In the genomic region with DNA sequence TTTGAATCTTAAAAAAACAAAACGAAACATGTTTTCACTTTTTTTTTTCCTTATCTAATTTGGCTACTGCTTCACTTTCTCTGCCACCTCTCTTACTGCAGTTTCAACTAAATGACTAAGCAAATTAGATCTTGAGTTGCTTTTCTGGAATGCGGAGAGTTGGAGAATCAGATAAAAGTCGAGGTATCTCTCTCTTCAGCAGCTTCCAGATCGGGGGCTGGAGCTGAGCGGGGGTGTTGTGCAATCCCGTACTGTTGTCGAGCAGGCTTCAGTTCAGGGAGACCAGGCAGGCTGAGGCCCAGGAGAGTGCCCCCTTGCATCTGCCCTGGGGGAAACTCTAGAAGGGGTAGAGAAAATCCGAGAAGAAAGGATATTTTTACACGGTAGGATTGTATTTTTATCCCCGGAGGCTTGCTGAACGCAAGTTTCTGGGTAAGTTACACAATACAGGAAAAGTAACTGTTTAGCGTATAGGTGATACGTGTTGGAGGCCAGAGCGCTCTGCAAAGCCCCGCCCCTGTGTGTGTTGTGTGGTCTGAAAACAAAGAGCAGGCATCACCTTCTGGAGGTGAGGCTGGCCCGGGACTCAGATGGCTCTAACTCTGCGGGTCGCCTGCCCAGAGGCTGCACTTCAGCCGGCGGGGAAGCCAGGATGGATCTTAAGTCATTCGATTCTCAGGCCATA, we compare ENCODE assay signal across 1 cellular context.
TF ChIP-seq lines count a peak whose summit lies in the region.

No MANE protein-coding gene starts in this region.

TF ChIP-seq in K562, 482 proteins besides CTCF, POLR2A, EP300 and RAD21 (continued from another document and continues in another):
- TF ChIP-seq, protein P1, sequence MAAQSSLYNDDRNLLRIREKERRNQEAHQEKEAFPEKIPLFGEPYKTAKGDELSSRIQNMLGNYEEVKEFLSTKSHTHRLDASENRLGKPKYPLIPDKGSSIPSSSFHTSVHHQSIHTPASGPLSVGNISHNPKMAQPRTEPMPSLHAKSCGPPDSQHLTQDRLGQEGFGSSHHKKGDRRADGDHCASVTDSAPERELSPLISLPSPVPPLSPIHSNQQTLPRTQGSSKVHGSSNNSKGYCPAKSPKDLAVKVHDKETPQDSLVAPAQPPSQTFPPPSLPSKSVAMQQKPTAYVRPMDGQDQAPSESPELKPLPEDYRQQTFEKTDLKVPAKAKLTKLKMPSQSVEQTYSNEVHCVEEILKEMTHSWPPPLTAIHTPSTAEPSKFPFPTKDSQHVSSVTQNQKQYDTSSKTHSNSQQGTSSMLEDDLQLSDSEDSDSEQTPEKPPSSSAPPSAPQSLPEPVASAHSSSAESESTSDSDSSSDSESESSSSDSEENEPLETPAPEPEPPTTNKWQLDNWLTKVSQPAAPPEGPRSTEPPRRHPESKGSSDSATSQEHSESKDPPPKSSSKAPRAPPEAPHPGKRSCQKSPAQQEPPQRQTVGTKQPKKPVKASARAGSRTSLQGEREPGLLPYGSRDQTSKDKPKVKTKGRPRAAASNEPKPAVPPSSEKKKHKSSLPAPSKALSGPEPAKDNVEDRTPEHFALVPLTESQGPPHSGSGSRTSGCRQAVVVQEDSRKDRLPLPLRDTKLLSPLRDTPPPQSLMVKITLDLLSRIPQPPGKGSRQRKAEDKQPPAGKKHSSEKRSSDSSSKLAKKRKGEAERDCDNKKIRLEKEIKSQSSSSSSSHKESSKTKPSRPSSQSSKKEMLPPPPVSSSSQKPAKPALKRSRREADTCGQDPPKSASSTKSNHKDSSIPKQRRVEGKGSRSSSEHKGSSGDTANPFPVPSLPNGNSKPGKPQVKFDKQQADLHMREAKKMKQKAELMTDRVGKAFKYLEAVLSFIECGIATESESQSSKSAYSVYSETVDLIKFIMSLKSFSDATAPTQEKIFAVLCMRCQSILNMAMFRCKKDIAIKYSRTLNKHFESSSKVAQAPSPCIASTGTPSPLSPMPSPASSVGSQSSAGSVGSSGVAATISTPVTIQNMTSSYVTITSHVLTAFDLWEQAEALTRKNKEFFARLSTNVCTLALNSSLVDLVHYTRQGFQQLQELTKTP (IDR thresholded peaks at IDR 0.05; ENCODE audit: low read depth in 1 of 2, partially characterized antibody in 2 of 2) = peak in 1 of 2 experiments; percentile 77
- no peak for TF ChIP-seq SETDB1 (IDR thresholded peaks at IDR 0.05; ENCODE audit: low read length)
- 0 out of 2 replicates have a peak, but pooled peaks have one; percentile 6 for TF ChIP-seq ZNF583 (CRISPR knock-in tag; IDR thresholded peaks at IDR 0.05)
- TF ChIP-seq STAT5B (CRISPR knock-in tag; IDR thresholded peaks at IDR 0.05) = no peak
- no peak for TF ChIP-seq NONO (IDR thresholded peaks at IDR 0.05; ENCODE audit: low read depth in 2 of 2, low read length in 1 of 2)
- TF ChIP-seq BHLHE40 (IDR thresholded peaks at IDR 0.05; ENCODE audit: low read length) = no peak
- TF ChIP-seq RNF2 (IDR thresholded peaks at IDR 0.05) = peak; percentile 55; the same call in 1 of the 2 replicates
- TF ChIP-seq MAFG (tag; conservative IDR thresholded peaks at IDR 0.05) = peak; percentile 98
- peak; percentile 65; the same call in 1 of the 2 replicates for TF ChIP-seq ATF7 (IDR thresholded peaks at IDR 0.05)
- TF ChIP-seq ADNP (tag; IDR thresholded peaks at IDR 0.05) = no peak
- TF ChIP-seq MEIS2 (IDR thresholded peaks at IDR 0.05; ENCODE audit: partially characterized antibody) = no peak
- TF ChIP-seq ZNF76 (CRISPR knock-in tag; IDR thresholded peaks at IDR 0.05; ENCODE audit: borderline replicate concordance) = no peak
- TF ChIP-seq BACH1 (tag; IDR thresholded peaks at IDR 0.05) = peak; percentile 89
- TF ChIP-seq ZNF41 (CRISPR knock-in tag; conservative IDR thresholded peaks at IDR 0.05) = no peak
- TF ChIP-seq BRF1 (IDR thresholded peaks at IDR 0.05; ENCODE audit: borderline replicate concordance, extremely low read depth, insufficient read length) = no peak
- TF ChIP-seq, protein P2, sequence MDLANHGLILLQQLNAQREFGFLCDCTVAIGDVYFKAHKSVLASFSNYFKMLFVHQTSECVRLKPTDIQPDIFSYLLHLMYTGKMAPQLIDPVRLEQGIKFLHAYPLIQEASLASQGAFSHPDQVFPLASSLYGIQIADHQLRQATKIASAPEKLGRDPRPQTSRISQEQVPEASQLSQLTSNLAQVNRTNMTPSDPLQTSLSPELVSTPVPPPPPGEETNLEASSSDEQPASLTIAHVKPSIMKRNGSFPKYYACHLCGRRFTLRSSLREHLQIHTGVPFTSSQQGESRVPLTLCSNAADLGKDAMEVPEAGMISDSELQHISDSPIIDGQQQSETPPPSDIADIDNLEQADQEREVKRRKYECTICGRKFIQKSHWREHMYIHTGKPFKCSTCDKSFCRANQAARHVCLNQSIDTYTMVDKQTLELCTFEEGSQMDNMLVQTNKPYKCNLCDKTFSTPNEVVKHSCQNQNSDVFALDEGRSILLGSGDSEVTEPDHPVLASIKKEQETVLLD (IDR thresholded peaks at IDR 0.05) = 0 out of 2 replicates have a peak, but pooled peaks have one; percentile 57
- TF ChIP-seq SMAD1 (IDR thresholded peaks at IDR 0.05; ENCODE audit: low read depth, low read length, partially characterized antibody) = no peak
- peak; percentile 65 for TF ChIP-seq TAF9B (IDR thresholded peaks at IDR 0.05; ENCODE audit: partially characterized antibody)
- TF ChIP-seq, protein P3, sequence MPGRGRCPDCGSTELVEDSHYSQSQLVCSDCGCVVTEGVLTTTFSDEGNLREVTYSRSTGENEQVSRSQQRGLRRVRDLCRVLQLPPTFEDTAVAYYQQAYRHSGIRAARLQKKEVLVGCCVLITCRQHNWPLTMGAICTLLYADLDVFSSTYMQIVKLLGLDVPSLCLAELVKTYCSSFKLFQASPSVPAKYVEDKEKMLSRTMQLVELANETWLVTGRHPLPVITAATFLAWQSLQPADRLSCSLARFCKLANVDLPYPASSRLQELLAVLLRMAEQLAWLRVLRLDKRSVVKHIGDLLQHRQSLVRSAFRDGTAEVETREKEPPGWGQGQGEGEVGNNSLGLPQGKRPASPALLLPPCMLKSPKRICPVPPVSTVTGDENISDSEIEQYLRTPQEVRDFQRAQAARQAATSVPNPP (IDR thresholded peaks at IDR 0.05; ENCODE audit: borderline replicate concordance, insufficient read depth, insufficient read length) = no peak
- TF ChIP-seq LARP7 (IDR thresholded peaks at IDR 0.05) = no peak
- TF ChIP-seq, protein P4, sequence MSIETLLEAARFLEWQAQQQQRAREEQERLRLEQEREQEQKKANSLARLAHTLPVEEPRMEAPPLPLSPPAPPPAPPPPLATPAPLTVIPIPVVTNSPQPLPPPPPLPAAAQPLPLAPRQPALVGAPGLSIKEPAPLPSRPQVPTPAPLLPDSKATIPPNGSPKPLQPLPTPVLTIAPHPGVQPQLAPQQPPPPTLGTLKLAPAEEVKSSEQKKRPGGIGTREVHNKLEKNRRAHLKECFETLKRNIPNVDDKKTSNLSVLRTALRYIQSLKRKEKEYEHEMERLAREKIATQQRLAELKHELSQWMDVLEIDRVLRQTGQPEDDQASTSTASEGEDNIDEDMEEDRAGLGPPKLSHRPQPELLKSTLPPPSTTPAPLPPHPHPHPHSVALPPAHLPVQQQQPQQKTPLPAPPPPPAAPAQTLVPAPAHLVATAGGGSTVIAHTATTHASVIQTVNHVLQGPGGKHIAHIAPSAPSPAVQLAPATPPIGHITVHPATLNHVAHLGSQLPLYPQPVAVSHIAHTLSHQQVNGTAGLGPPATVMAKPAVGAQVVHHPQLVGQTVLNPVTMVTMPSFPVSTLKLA (conservative IDR thresholded peaks at IDR 0.05) = peak in 1 of 2 experiments; percentile 48; a peak in 1 of 4 replicates
- TF ChIP-seq, protein P5, sequence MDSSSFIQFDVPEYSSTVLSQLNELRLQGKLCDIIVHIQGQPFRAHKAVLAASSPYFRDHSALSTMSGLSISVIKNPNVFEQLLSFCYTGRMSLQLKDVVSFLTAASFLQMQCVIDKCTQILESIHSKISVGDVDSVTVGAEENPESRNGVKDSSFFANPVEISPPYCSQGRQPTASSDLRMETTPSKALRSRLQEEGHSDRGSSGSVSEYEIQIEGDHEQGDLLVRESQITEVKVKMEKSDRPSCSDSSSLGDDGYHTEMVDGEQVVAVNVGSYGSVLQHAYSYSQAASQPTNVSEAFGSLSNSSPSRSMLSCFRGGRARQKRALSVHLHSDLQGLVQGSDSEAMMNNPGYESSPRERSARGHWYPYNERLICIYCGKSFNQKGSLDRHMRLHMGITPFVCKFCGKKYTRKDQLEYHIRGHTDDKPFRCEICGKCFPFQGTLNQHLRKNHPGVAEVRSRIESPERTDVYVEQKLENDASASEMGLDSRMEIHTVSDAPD (CRISPR knock-in tag; IDR thresholded peaks at IDR 0.05) = no peak
- TF ChIP-seq, protein P6, sequence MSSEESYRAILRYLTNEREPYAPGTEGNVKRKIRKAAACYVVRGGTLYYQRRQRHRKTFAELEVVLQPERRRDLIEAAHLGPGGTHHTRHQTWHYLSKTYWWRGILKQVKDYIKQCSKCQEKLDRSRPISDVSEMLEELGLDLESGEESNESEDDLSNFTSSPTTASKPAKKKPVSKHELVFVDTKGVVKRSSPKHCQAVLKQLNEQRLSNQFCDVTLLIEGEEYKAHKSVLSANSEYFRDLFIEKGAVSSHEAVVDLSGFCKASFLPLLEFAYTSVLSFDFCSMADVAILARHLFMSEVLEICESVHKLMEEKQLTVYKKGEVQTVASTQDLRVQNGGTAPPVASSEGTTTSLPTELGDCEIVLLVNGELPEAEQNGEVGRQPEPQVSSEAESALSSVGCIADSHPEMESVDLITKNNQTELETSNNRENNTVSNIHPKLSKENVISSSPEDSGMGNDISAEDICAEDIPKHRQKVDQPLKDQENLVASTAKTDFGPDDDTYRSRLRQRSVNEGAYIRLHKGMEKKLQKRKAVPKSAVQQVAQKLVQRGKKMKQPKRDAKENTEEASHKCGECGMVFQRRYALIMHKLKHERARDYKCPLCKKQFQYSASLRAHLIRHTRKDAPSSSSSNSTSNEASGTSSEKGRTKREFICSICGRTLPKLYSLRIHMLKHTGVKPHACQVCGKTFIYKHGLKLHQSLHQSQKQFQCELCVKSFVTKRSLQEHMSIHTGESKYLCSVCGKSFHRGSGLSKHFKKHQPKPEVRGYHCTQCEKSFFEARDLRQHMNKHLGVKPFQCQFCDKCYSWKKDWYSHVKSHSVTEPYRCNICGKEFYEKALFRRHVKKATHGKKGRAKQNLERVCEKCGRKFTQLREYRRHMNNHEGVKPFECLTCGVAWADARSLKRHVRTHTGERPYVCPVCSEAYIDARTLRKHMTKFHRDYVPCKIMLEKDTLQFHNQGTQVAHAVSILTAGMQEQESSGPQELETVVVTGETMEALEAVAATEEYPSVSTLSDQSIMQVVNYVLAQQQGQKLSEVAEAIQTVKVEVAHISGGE (CRISPR knock-in tag; IDR thresholded peaks at IDR 0.05) = peak in 1 of 3 experiments; percentile 50; a peak in 1 of 6 replicates
- no peak for TF ChIP-seq NCOA4 (IDR thresholded peaks at IDR 0.05; ENCODE audit: partially characterized antibody)
- no peak for TF ChIP-seq ZBTB7A (IDR thresholded peaks at IDR 0.05; ENCODE audit: borderline replicate concordance, control insufficient read depth, low read depth, low read length)
- no peak for TF ChIP-seq ZNF24 (IDR thresholded peaks at IDR 0.05)
- TF ChIP-seq SRSF7 (optimal IDR thresholded peaks at IDR 0.05; ENCODE audit: low read depth, low read length) = no peak
- TF ChIP-seq CBX2 (IDR thresholded peaks at IDR 0.05; ENCODE audit: insufficient read depth, low read length, poor library complexity, severe bottlenecking) = no peak
- no peak for TF ChIP-seq ZNF232 (CRISPR knock-in tag; IDR thresholded peaks at IDR 0.05)
- TF ChIP-seq, protein P7, sequence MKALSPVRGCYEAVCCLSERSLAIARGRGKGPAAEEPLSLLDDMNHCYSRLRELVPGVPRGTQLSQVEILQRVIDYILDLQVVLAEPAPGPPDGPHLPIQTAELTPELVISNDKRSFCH (CRISPR knock-in tag; IDR thresholded peaks at IDR 0.05) = no peak
- TF ChIP-seq, protein P7 (tag; IDR thresholded peaks at IDR 0.05) = peak; percentile 29; the same call in 1 of the 2 replicates
- TF ChIP-seq SMAD3 (CRISPR knock-in tag; conservative IDR thresholded peaks at IDR 0.05) = no peak
- TF ChIP-seq, protein P8, sequence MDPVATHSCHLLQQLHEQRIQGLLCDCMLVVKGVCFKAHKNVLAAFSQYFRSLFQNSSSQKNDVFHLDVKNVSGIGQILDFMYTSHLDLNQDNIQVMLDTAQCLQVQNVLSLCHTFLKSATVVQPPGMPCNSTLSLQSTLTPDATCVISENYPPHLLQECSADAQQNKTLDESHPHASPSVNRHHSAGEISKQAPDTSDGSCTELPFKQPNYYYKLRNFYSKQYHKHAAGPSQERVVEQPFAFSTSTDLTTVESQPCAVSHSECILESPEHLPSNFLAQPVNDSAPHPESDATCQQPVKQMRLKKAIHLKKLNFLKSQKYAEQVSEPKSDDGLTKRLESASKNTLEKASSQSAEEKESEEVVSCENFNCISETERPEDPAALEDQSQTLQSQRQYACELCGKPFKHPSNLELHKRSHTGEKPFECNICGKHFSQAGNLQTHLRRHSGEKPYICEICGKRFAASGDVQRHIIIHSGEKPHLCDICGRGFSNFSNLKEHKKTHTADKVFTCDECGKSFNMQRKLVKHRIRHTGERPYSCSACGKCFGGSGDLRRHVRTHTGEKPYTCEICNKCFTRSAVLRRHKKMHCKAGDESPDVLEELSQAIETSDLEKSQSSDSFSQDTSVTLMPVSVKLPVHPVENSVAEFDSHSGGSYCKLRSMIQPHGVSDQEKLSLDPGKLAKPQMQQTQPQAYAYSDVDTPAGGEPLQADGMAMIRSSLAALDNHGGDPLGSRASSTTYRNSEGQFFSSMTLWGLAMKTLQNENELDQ (CRISPR knock-in tag; IDR thresholded peaks at IDR 0.05; ENCODE audit: borderline replicate concordance) = no peak
- 0 out of 2 replicates have a peak, but pooled peaks have one; percentile 21 for TF ChIP-seq ZNF584 (CRISPR knock-in tag; IDR thresholded peaks at IDR 0.05; ENCODE audit: low read depth)
- TF ChIP-seq HNRNPLL (IDR thresholded peaks at IDR 0.05; ENCODE audit: low read depth, low read length, poor library complexity, severe bottlenecking) = no peak
- no peak for TF ChIP-seq ILK (tag; IDR thresholded peaks at IDR 0.05; ENCODE audit: borderline replicate concordance, low read depth)
- TF ChIP-seq ZNF780A (CRISPR knock-in tag; IDR thresholded peaks at IDR 0.05) = no peak
- no peak for TF ChIP-seq GABPB1 (CRISPR knock-in tag; IDR thresholded peaks at IDR 0.05)
- TF ChIP-seq CEBPG (CRISPR knock-in tag; IDR thresholded peaks at IDR 0.05) = peak; percentile 89
- TF ChIP-seq CEBPG (tag; conservative IDR thresholded peaks at IDR 0.05 in 1 of 2, IDR thresholded peaks at IDR 0.05 in 1 of 2) = peak; percentile 97 to 100
- TF ChIP-seq, protein P9, sequence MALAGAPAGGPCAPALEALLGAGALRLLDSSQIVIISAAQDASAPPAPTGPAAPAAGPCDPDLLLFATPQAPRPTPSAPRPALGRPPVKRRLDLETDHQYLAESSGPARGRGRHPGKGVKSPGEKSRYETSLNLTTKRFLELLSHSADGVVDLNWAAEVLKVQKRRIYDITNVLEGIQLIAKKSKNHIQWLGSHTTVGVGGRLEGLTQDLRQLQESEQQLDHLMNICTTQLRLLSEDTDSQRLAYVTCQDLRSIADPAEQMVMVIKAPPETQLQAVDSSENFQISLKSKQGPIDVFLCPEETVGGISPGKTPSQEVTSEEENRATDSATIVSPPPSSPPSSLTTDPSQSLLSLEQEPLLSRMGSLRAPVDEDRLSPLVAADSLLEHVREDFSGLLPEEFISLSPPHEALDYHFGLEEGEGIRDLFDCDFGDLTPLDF (CRISPR knock-in tag; IDR thresholded peaks at IDR 0.05) = no peak
- no peak for TF ChIP-seq HCFC1 (IDR thresholded peaks at IDR 0.05; ENCODE audit: low read depth, low read length)
- no peak for TF ChIP-seq MCM2 (IDR thresholded peaks at IDR 0.05; ENCODE audit: low read depth)
- no peak for TF ChIP-seq SAFB2 (IDR thresholded peaks at IDR 0.05; ENCODE audit: borderline replicate concordance, low read depth, low read length, severe bottlenecking)
- TF ChIP-seq SMAD2 (IDR thresholded peaks at IDR 0.05; ENCODE audit: low read depth, low read length) = no peak
